24 cellular contexts compared by ENCODE assay signal in genomic region chr11:37282367-37282766, GRCh38.
"Had no signal": no experiment of that assay in that cellular context is flagged by ENCODE, and none has a peak within 500 bp of the region (broad histone marks: within the 10 kb centered on the region; RNA-seq: fewer than 3 reads in every experiment).

No MANE protein-coding gene starts in this region.

- DNase-seq: occipital lobe; ovary; posterior cingulate gyrus; psoas muscle; right cardiac atrium; right lobe of liver; sigmoid colon; small intestine; stimulated activated CD4-positive, alpha-beta T cell treated with anti-CD3 and anti-CD28 coated beads, Interleukin-15, amount 100 ng/mL, for 24 hours; stimulated activated CD4-positive, alpha-beta T cell treated with anti-CD3 and anti-CD28 coated beads, Interleukin-2, amount 100 ng/mL, for 24 hours; stimulated activated CD4-positive, alpha-beta T cell treated with anti-CD3 and anti-CD28 coated beads, Interleukin-2, amount 100 ng/mL, for 48 hours; stimulated activated CD4-positive, alpha-beta T cell treated with anti-CD3 and anti-CD28 coated beads, Interleukin-4, amount 100 ng/mL, for 24 hours; stimulated activated naive B cell treated with anti-CD40 and anti-IgM and Interleukin-4, amounts not matched to agents 10 μg/mL and 1 μg/mL and 100 μg/mL, for 72 hours; stimulated activated naive CD4-positive, alpha-beta T cell treated with Interleukin-2 at 50 U/mL for 16 hours; stomach; thyroid gland; trophoblast cell; upper lobe of left lung had no signal

- H3K79me2 ChIP-seq: parathyroid adenoma had no signal

- H3K4me1 ChIP-seq: neural progenitor cell, parathyroid adenoma, psoas muscle, right lobe of liver, sigmoid colon, stomach, thyroid gland, tibial nerve, upper lobe of left lung, vagina had no signal

- H3K27me3 ChIP-seq: neural progenitor cell, ovary, right lobe of liver, sigmoid colon, stomach, thyroid gland, tibial nerve, upper lobe of left lung, vagina had no signal

- H3K4me2 ChIP-seq: neural progenitor cell had no signal

- H3K36me3 ChIP-seq: neural progenitor cell, ovary, right lobe of liver, sigmoid colon, stomach, thoracic aorta, thyroid gland, tibial nerve, upper lobe of left lung, vagina had no signal

- H3K9me3 ChIP-seq: ovary, psoas muscle, right lobe of liver, sigmoid colon, stomach, thoracic aorta, thyroid gland, tibial nerve, upper lobe of left lung, vagina had no signal

- H3K9ac ChIP-seq: neural progenitor cell, parathyroid adenoma had no signal

- H3K27ac ChIP-seq: neural progenitor cell, ovary, parathyroid adenoma, psoas muscle, right lobe of liver, sigmoid colon, stomach, thoracic aorta, thyroid gland, tibial nerve, upper lobe of left lung, vagina had no signal

- ATAC-seq: psoas muscle; right cardiac atrium; right lobe of liver; stimulated activated effector memory CD8-positive, alpha-beta T cell treated with anti-CD3 and anti-CD28 coated beads, Interleukin-12 subunit alpha, Interleukin-12 subunit beta, amount 100 ng/mL, for 72 hours; stimulated activated naive B cell treated with anti-CD40 and anti-IgM and Interleukin-4, amounts not matched to agents 10 μg/mL and 1 μg/mL and 100 μg/mL, for 72 hours had no signal

- H3K4me3 ChIP-seq: neural progenitor cell, ovary, psoas muscle, right lobe of liver, sigmoid colon, stomach, thoracic aorta, thyroid gland, tibial nerve, upper lobe of left lung, vagina had no signal

- H2AFZ ChIP-seq: neural progenitor cell, parathyroid adenoma had no signal
